ENCODE assay signal across 9 cellular contexts in genomic region chr2:239268082-239268481, GRCh38.
DNase-seq lines count a peak whose midpoint lies in the region; ATAC-seq and TF ChIP-seq lines count a peak whose summit lies in the region.
"Had no signal": no experiment of that assay in that cellular context is flagged by ENCODE, and none has a peak within 500 bp of the region (broad histone marks: within the 10 kb centered on the region; RNA-seq: fewer than 3 reads in every experiment).

No MANE protein-coding gene starts in this region.

- H3K9me3 Mint-ChIP-seq in activated T-helper 17 cell treated with anti-CD3 and anti-CD28 coated beads, Interleukin-2, amount 50 U/mL, for 72 hours, result no peaks in the 10 kb centered on the region

- H3K27me3 Mint-ChIP-seq in activated T-helper 17 cell treated with anti-CD3 and anti-CD28 coated beads, Interleukin-2, amount 50 U/mL, for 72 hours, result no peaks in the 10 kb centered on the region

- peak overlapping the region; percentile 79 for H3K27ac ChIP-seq in HL-60 (replicated peaks)
- H3K27ac ChIP-seq in skin epidermis, result peak overlapping the region in 12 of 21 experiments; percentile 9 to 93 (median 73)

- H3K4me1 Mint-ChIP-seq in activated T-helper 17 cell treated with anti-CD3 and anti-CD28 coated beads, Interleukin-2, amount 50 U/mL, for 72 hours, result peaks cover 55% of the 10 kb centered on the region

- ATAC-seq in activated T-helper 17 cell treated with anti-CD3 and anti-CD28 coated beads, Interleukin-2, amount 50 U/mL, for 72 hours (replicated peaks), result no peak
- no peak for ATAC-seq in HG03039 (IDR thresholded peaks at IDR 0.05; ENCODE audit: unreplicated experiment)
- ATAC-seq: Panc1 had no signal

- H3K4me3 ChIP-seq in HL-60 (replicated peaks; ENCODE audit: insufficient read depth, low read length) (no peak overlapping the region), skin epidermis (no peak overlapping the region)

- DNase-seq in HL-60 (ENCODE audit: low read depth in 1 of 2, low spot score in 1 of 2) (no peak), islet precursor cell (peak; percentile 47), NCI-H82 (lab: John Stamatoyannopoulos, UW) (no peak), DMS114 treated with DMSO at 0.1 percent for 48 hours (lab: John Stamatoyannopoulos, UW; ENCODE audit: unreplicated experiment) (no peak)
- DNase-seq in effector CD4-positive, alpha-beta T cell, result no peak

- no peaks in the 10 kb centered on the region for H3K27me3 ChIP-seq in HL-60 (ENCODE audit: insufficient read depth, poor library complexity, severe bottlenecking)

- H3K36me3 Mint-ChIP-seq in activated T-helper 17 cell treated with anti-CD3 and anti-CD28 coated beads, Interleukin-2, amount 50 U/mL, for 72 hours (ENCODE audit: low read depth), result peaks cover 19% of the 10 kb centered on the region

- TF ChIP-seq CTCF in HL-60 (IDR thresholded peaks at IDR 0.05; ENCODE audit: insufficient read depth, low read length), result no peak

- peak overlapping the region; percentile 96 for H3K27ac Mint-ChIP-seq in activated T-helper 17 cell treated with anti-CD3 and anti-CD28 coated beads, Interleukin-2, amount 50 U/mL, for 72 hours

- H3K4me3 Mint-ChIP-seq in activated T-helper 17 cell treated with anti-CD3 and anti-CD28 coated beads, Interleukin-2, amount 50 U/mL, for 72 hours, result peak overlapping the region; percentile 98
